Comparison of ENCODE assay signal across 33 cellular contexts in genomic region chr12:23657598-23657997, GRCh38.
"Had no signal": no experiment of that assay in that cellular context is flagged by ENCODE, and none has a peak within 500 bp of the region (broad histone marks: within the 10 kb centered on the region; RNA-seq: fewer than 3 reads in every experiment).

No MANE protein-coding gene starts in this region.

- H3K36me3 ChIP-seq: adrenal gland, brain microvascular endothelial cell, breast epithelium had no signal

- FAIRE-seq: astrocyte, TTC549 had no signal

- H3K27ac ChIP-seq: adrenal gland, body of pancreas, brain microvascular endothelial cell, breast epithelium, VCaP had no signal

- DNase-seq: activated B cell treated with CpG ODN at 0.5 μM for 24 hours; activated CD4-positive, alpha-beta memory T cell treated with anti-CD3 and anti-CD28 coated beads for 36 hours; activated CD4-positive, alpha-beta T cell treated with anti-CD3 and anti-CD28 coated beads for 4 hours; activated CD4-positive, alpha-beta T cell treated with anti-CD3 and anti-CD28 coated beads, Interleukin-2, amount 10 ng/mL, durations not matched to agents 24 days and 14 days; activated CD4-positive, alpha-beta T cell treated with anti-CD3 and anti-CD28 coated beads, Interleukin-2, amount 50 U/mL, for 1 hour; activated CD4-positive, alpha-beta T cell treated with anti-CD3 and anti-CD28 coated beads, Interleukin-2, amount 50 U/mL, for 4 hours; activated CD4-positive, CD25-positive, alpha-beta regulatory T cell treated with anti-CD3 and anti-CD28 coated beads, Interleukin-2, amount 50 U/mL, for 72 hours; activated CD8-positive, alpha-beta memory T cell treated with anti-CD3 and anti-CD28 coated beads, Interleukin-2, amount 50 U/mL, for 4 hours; activated CD8-positive, alpha-beta T cell treated with anti-CD3 and anti-CD28 coated beads for 36 hours; activated effector memory CD4-positive, alpha-beta T cell treated with anti-CD3 and anti-CD28 coated beads, Interleukin-2, amount 50 U/mL, for 16 hours; activated gamma-delta T cell treated with Interleukin-2 at 50 U/mL for 16 hours; activated naive CD4-positive, alpha-beta T cell; activated naive CD4-positive, alpha-beta T cell treated with anti-CD3 and anti-CD28 coated beads for 36 hours; activated naive CD4-positive, alpha-beta T cell treated with anti-CD3 and anti-CD28 coated beads, Interleukin-2, amount 50 U/mL, for 16 hours; activated naive CD8-positive, alpha-beta T cell treated with anti-CD3 and anti-CD28 coated beads for 36 hours; activated T-cell treated with anti-CD3 and anti-CD28 coated beads for 4 hours; activated T-cell treated with anti-CD3 and anti-CD28 coated beads, Interleukin-2, amount 50 U/mL, for 1 hour; activated T-cell treated with anti-CD3 and anti-CD28 coated beads, Interleukin-2, amount 50 U/mL, for 4 hours; activated T-cell treated with anti-CD3 and anti-CD28 coated beads, Interleukin-2, amount 50 U/mL, for 72 hours; adrenal gland; amniotic stem cell; aorta; body of pancreas; brain microvascular endothelial cell; central memory CD4-positive, alpha-beta T cell; T-helper 2 cell; T-helper 9 cell had no signal

- ATAC-seq: activated CD8-positive, alpha-beta T cell treated with anti-CD3 and anti-CD28 coated beads for 36 hours; activated naive CD4-positive, alpha-beta T cell treated with anti-CD3 and anti-CD28 coated beads, Interleukin-2, amount 50 U/mL, for 72 hours; activated T-cell treated with anti-CD3 and anti-CD28 coated beads, Interleukin-2, amount 50 U/mL, for 4 hours; activated T-cell treated with anti-CD3 and anti-CD28 coated beads, Interleukin-2, amount 50 U/mL, for 72 hours; activated T-helper 17 cell treated with anti-CD3 and anti-CD28 coated beads, Interleukin-2, amount 50 U/mL, for 72 hours; body of pancreas had no signal

- H3K4me3 ChIP-seq: adrenal gland, body of pancreas, breast epithelium had no signal

- H3K27me3 ChIP-seq: adrenal gland, body of pancreas, brain microvascular endothelial cell, breast epithelium had no signal

- H3K9me3 ChIP-seq: adrenal gland, body of pancreas, breast epithelium had no signal

- H3K4me1 ChIP-seq: adrenal gland, body of pancreas, breast epithelium had no signal
